9 cellular contexts compared by ENCODE assay signal in genomic region chr7:24917510-24918239, GRCh38.
A peak's percentile ranks its signal among the peaks of the same experiment; 100 is the strongest.
DNase-seq lines count a peak whose midpoint lies in the region; ATAC-seq and TF ChIP-seq lines count a peak whose summit lies in the region.
"Had no signal": no experiment of that assay in that cellular context is flagged by ENCODE, and none has a peak within 500 bp of the region (broad histone marks: within the 10 kb centered on the region; RNA-seq: fewer than 3 reads in every experiment).

No MANE protein-coding gene starts in this region.

- H3K36me3 Mint-ChIP-seq in WTC11 = no peaks in the 10 kb centered on the region

- no peak overlapping the region for H3K27ac ChIP-seq in RWPE1

- CTCF ChIA-PET in RWPE1 (lab: Yijun Ruan, JAX) (interaction anchor here (0.6 kb wide), 1 partner anchor 717 kb away, joined by 3 read pairs; no protein-coding TSS in a partner anchor), WTC11 (lab: Charles Lee) (no interaction called here)

- H3K27ac Mint-ChIP-seq in WTC11 = no peak overlapping the region

- peak; percentile 82 for DNase-seq in EL
- DNase-seq in LHCN-M2 (ENCODE audit: low read depth) = peak; percentile 68
- DNase-seq in fibroblast of the conjunctiva (ENCODE audit: low read depth) = peak; percentile 59
- DNase-seq in RWPE1 (ENCODE audit: low spot score) = no peak
- no peak for DNase-seq in SW480 (ENCODE audit: low spot score)
- no peak for DNase-seq in GM13977 (ENCODE audit: low spot score)
- no peak for DNase-seq in WTC11 (ENCODE audit: low spot score)
- DNase-seq: effector memory CD4-positive, alpha-beta T cell had no signal

- H3K4me1 Mint-ChIP-seq in WTC11 = peaks cover 47% of the 10 kb centered on the region

- POLR2A ChIA-PET in RWPE1 (lab: Yijun Ruan, JAX; ENCODE audit: low non-redundant PET) = no interaction called here
- POLR2A ChIA-PET in WTC11 (lab: Charles Lee) = no interaction called here

- TF ChIP-seq CTCF in RWPE1 (conservative IDR thresholded peaks at IDR 0.05; ENCODE audit: low read depth) (no peak), GM13977 (IDR thresholded peaks at IDR 0.05; ENCODE audit: extremely low read depth, insufficient read depth, missing control alignments) (no peak), WTC11 (IDR thresholded peaks at IDR 0.05) (no peak)

- in situ Hi-C loops in GM13977 (cut with MboI; ENCODE audit: low pct_unique_long_range_greater_than_20kb, low sequenced_read_pairs, unreplicated experiment) = no loop called here

- H3K27me3 Mint-ChIP-seq in WTC11 (ENCODE audit: low read depth) = no peaks in the 10 kb centered on the region

- ATAC-seq in GM19468 (IDR thresholded peaks at IDR 0.05; ENCODE audit: extremely low read depth, unreplicated experiment) (peak; percentile 12), WTC11 (no peak)

- H3K4me3 Mint-ChIP-seq in WTC11 = no peak overlapping the region

- H3K9me3 Mint-ChIP-seq in WTC11 = 0 out of 2 replicates have a peak, but pooled peaks cover 3% of the 10 kb centered on the region

TF ChIP-seq in WTC11, 78 proteins besides CTCF, POLR2A, EP300 and RAD21 (continues in another document):
- no peak for TF ChIP-seq ZNF532 (CRISPR knock-in tag; IDR thresholded peaks at IDR 0.05; ENCODE audit: borderline replicate concordance)
- TF ChIP-seq ARID4B (CRISPR knock-in tag; IDR thresholded peaks at IDR 0.05; ENCODE audit: borderline replicate concordance) = no peak
- no peak for TF ChIP-seq NR2C2 (CRISPR knock-in tag; IDR thresholded peaks at IDR 0.05)
- no peak for TF ChIP-seq GABPB1 (CRISPR knock-in tag; IDR thresholded peaks at IDR 0.05)
- no peak for TF ChIP-seq FOXK1 (CRISPR knock-in tag; IDR thresholded peaks at IDR 0.05)
- TF ChIP-seq ZSCAN18 (CRISPR knock-in tag; IDR thresholded peaks at IDR 0.05) = no peak
- no peak for TF ChIP-seq ZNF512 (CRISPR knock-in tag; IDR thresholded peaks at IDR 0.05; ENCODE audit: borderline replicate concordance)
- no peak for TF ChIP-seq ATF2 (CRISPR knock-in tag; IDR thresholded peaks at IDR 0.05; ENCODE audit: borderline replicate concordance, low read depth)
- no peak for TF ChIP-seq SP1 (CRISPR knock-in tag; conservative IDR thresholded peaks at IDR 0.05)
- no peak for TF ChIP-seq NFYB (CRISPR knock-in tag; conservative IDR thresholded peaks at IDR 0.05; ENCODE audit: low read depth)
- no peak for TF ChIP-seq PRRX2 (CRISPR knock-in tag; IDR thresholded peaks at IDR 0.05)
- TF ChIP-seq JUN (CRISPR knock-in tag; IDR thresholded peaks at IDR 0.05) = no peak
- no peak for TF ChIP-seq MYBL2 (CRISPR knock-in tag; IDR thresholded peaks at IDR 0.05)
- TF ChIP-seq SOX15 (CRISPR knock-in tag; IDR thresholded peaks at IDR 0.05) = no peak
- TF ChIP-seq FOXJ3 (CRISPR knock-in tag; IDR thresholded peaks at IDR 0.05; ENCODE audit: borderline replicate concordance) = no peak

Comparison
In these comparisons a context has a peak if more than half of its experiments do, and no peak if none do; other contexts are left out.
1. DNase-seq: peak in EL (single experiment), LHCN-M2 (single experiment) and fibroblast of the conjunctiva (single experiment); none in RWPE1 (single experiment), SW480 (single experiment), GM13977 (single experiment) and WTC11 (single experiment).